In genomic region chr15:29333261-29333660, GRCh38 we compare ENCODE assay signal across 24 cellular contexts.
"Had no signal": no experiment of that assay in that cellular context is flagged by ENCODE, and none has a peak within 500 bp of the region (broad histone marks: within the 10 kb centered on the region; RNA-seq: fewer than 3 reads in every experiment).

No MANE protein-coding gene starts in this region.

- H3K36me3 ChIP-seq: colonic mucosa, esophagus squamous epithelium, gastrocnemius medialis, gastroesophageal sphincter, heart left ventricle, heart right ventricle had no signal

- H3K4me3 ChIP-seq: colonic mucosa, coronary artery, dorsolateral prefrontal cortex, esophagus squamous epithelium, gastrocnemius medialis, gastroesophageal sphincter, heart left ventricle, heart right ventricle had no signal

- H3K27ac Mint-ChIP-seq: dendritic cell treated with granulocyte-macrophage colony-stimulating factor and Interleukin-4, amounts not matched to agents 40 ng/mL and 50 ng/mL, for 4 days; effector memory CD8-positive, alpha-beta T cell; endodermal cell had no signal

- H3K27me3 ChIP-seq: colonic mucosa, dorsolateral prefrontal cortex, esophagus squamous epithelium, foreskin keratinocyte, gastrocnemius medialis, gastroesophageal sphincter, heart left ventricle had no signal

- H3K9me3 Mint-ChIP-seq: dendritic cell treated with granulocyte-macrophage colony-stimulating factor and Interleukin-4, amounts not matched to agents 40 ng/mL and 50 ng/mL, for 4 days; effector memory CD8-positive, alpha-beta T cell; endodermal cell had no signal

- H3K27ac ChIP-seq: colonic mucosa, coronary artery, dorsolateral prefrontal cortex, epithelial cell of prostate, esophagus squamous epithelium, foreskin keratinocyte, gastrocnemius medialis, gastroesophageal sphincter, heart left ventricle, heart right ventricle had no signal

- H3K4me1 ChIP-seq: colonic mucosa, esophagus squamous epithelium, foreskin keratinocyte, gastrocnemius medialis, gastroesophageal sphincter, heart left ventricle, heart right ventricle had no signal

- DNase-seq: colonic mucosa; cortex of kidney; dermis blood vessel endothelial cell; dorsolateral prefrontal cortex; effector CD4-positive, alpha-beta T cell; effector CD8-positive, alpha-beta T cell; effector memory CD4-positive, alpha-beta T cell; effector memory CD8-positive, alpha-beta T cell; endodermal cell; erythroblast; esophagus squamous epithelium; foreskin fibroblast; foreskin keratinocyte; foreskin melanocyte; gastrocnemius medialis; glutamatergic neuron; head of caudate nucleus; heart left ventricle; heart right ventricle had no signal

- H3K27me3 Mint-ChIP-seq: dendritic cell treated with granulocyte-macrophage colony-stimulating factor and Interleukin-4, amounts not matched to agents 40 ng/mL and 50 ng/mL, for 4 days had no signal

- H3K4me1 Mint-ChIP-seq: endodermal cell had no signal

- ATAC-seq: effector memory CD8-positive, alpha-beta T cell; esophagus mucosa; foreskin keratinocyte; gastrocnemius medialis; gastroesophageal sphincter; heart left ventricle; heart right ventricle had no signal

- H3K9me3 ChIP-seq: colonic mucosa, esophagus squamous epithelium, gastrocnemius medialis, gastroesophageal sphincter, heart left ventricle, heart right ventricle had no signal

- H3K4me3 Mint-ChIP-seq: dendritic cell treated with granulocyte-macrophage colony-stimulating factor and Interleukin-4, amounts not matched to agents 40 ng/mL and 50 ng/mL, for 4 days; effector memory CD8-positive, alpha-beta T cell; endodermal cell had no signal
